Comparison of ENCODE assay signal across 2 cellular contexts in genomic region chr3:16937421-16937820, GRCh38.
TF ChIP-seq lines count a peak whose summit lies in the region.

No MANE protein-coding gene starts in this region.

TF ChIP-seq in K562, 482 proteins besides CTCF, POLR2A, EP300 and RAD21:
- TF ChIP-seq BRD4 (IDR thresholded peaks at IDR 0.05) (no peak), CBX8 (IDR thresholded peaks at IDR 0.05; ENCODE audit: borderline replicate concordance, extremely low read depth, low read depth, low read length, poor library complexity, severe bottlenecking) (peak; percentile 36)
TF ChIP-seq in K562: peak in this region for 1.

TF ChIP-seq in SK-N-SH, 30 proteins besides CTCF, POLR2A, EP300 and RAD21:
- no peak for TF ChIP-seq TEAD4 (IDR thresholded peaks at IDR 0.05; ENCODE audit: borderline replicate concordance, insufficient read depth)
- TF ChIP-seq USF2 (IDR thresholded peaks at IDR 0.05; ENCODE audit: borderline replicate concordance, low read depth, low read length): no peak
- no peak for TF ChIP-seq FOSL2 (IDR thresholded peaks at IDR 0.05; ENCODE audit: borderline replicate concordance, low read depth)
- no peak for TF ChIP-seq MXI1 (IDR thresholded peaks at IDR 0.05; ENCODE audit: low read depth, low read length)
- TF ChIP-seq ZBTB33 (IDR thresholded peaks at IDR 0.05; ENCODE audit: borderline replicate concordance, low read depth): no peak
- TF ChIP-seq FOXJ3 (CRISPR knock-in tag; IDR thresholded peaks at IDR 0.05): no peak
- no peak for TF ChIP-seq TAF1 (IDR thresholded peaks at IDR 0.05; ENCODE audit: borderline replicate concordance, low read depth, low read length)
- TF ChIP-seq, protein P1, sequence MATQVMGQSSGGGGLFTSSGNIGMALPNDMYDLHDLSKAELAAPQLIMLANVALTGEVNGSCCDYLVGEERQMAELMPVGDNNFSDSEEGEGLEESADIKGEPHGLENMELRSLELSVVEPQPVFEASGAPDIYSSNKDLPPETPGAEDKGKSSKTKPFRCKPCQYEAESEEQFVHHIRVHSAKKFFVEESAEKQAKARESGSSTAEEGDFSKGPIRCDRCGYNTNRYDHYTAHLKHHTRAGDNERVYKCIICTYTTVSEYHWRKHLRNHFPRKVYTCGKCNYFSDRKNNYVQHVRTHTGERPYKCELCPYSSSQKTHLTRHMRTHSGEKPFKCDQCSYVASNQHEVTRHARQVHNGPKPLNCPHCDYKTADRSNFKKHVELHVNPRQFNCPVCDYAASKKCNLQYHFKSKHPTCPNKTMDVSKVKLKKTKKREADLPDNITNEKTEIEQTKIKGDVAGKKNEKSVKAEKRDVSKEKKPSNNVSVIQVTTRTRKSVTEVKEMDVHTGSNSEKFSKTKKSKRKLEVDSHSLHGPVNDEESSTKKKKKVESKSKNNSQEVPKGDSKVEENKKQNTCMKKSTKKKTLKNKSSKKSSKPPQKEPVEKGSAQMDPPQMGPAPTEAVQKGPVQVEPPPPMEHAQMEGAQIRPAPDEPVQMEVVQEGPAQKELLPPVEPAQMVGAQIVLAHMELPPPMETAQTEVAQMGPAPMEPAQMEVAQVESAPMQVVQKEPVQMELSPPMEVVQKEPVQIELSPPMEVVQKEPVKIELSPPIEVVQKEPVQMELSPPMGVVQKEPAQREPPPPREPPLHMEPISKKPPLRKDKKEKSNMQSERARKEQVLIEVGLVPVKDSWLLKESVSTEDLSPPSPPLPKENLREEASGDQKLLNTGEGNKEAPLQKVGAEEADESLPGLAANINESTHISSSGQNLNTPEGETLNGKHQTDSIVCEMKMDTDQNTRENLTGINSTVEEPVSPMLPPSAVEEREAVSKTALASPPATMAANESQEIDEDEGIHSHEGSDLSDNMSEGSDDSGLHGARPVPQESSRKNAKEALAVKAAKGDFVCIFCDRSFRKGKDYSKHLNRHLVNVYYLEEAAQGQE (IDR thresholded peaks at IDR 0.05; ENCODE audit: low read depth, low read length): no peak
- no peak for TF ChIP-seq SMC3 (IDR thresholded peaks at IDR 0.05; ENCODE audit: low read depth, low read length)
- no peak for TF ChIP-seq ELF1 (IDR thresholded peaks at IDR 0.05)
- TF ChIP-seq, protein P2, sequence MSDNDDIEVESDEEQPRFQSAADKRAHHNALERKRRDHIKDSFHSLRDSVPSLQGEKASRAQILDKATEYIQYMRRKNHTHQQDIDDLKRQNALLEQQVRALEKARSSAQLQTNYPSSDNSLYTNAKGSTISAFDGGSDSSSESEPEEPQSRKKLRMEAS (IDR thresholded peaks at IDR 0.05; ENCODE audit: low read depth): no peak
- TF ChIP-seq, protein P3, sequence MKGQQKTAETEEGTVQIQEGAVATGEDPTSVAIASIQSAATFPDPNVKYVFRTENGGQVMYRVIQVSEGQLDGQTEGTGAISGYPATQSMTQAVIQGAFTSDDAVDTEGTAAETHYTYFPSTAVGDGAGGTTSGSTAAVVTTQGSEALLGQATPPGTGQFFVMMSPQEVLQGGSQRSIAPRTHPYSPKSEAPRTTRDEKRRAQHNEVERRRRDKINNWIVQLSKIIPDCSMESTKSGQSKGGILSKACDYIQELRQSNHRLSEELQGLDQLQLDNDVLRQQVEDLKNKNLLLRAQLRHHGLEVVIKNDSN (IDR thresholded peaks at IDR 0.05; ENCODE audit: borderline replicate concordance, low read depth): no peak
- no peak for TF ChIP-seq RCOR1 (IDR thresholded peaks at IDR 0.05; ENCODE audit: low read length)
- TF ChIP-seq YY1 (IDR thresholded peaks at IDR 0.05; ENCODE audit: low read depth): no peak
- TF ChIP-seq SIN3A (IDR thresholded peaks at IDR 0.05; ENCODE audit: borderline replicate concordance, low read depth, low read length): no peak
- no peak for TF ChIP-seq EZH2phosphoT487 (IDR thresholded peaks at IDR 0.05; ENCODE audit: borderline replicate concordance, low read depth)
- TF ChIP-seq RFX5 (IDR thresholded peaks at IDR 0.05; ENCODE audit: low read length): no peak
- no peak for TF ChIP-seq TCF12 (IDR thresholded peaks at IDR 0.05)
